Comparison of ENCODE assay signal across 18 cellular contexts in genomic region chr10:71288461-71288860, GRCh38. TPM values are rescaled to one million over a fixed set of nuclear protein-coding genes. Genes with fewer than 3 reads are reported as not detected.
DNase-seq lines count a peak whose midpoint lies in the region; ATAC-seq and TF ChIP-seq lines count a peak whose summit lies in the region.
"Had no signal": no experiment of that assay in that cellular context is flagged by ENCODE, and none has a peak within 500 bp of the region (broad histone marks: within the 10 kb centered on the region; RNA-seq: fewer than 3 reads in every experiment).

No MANE protein-coding gene starts in this region.

- H3K36me3 ChIP-seq in right atrium auricular region (peaks cover 35% of the 10 kb centered on the region), BLaER1 (no peaks in the 10 kb centered on the region), neural progenitor cell (no peaks in the 10 kb centered on the region)

- H3K9me3 ChIP-seq in right atrium auricular region (no peaks in the 10 kb centered on the region), BLaER1 (no peaks in the 10 kb centered on the region), neural progenitor cell (ENCODE audit: low read depth) (no peaks in the 10 kb centered on the region)
- H3K9me3 ChIP-seq: BE2C had no signal

- H3K27ac Mint-ChIP-seq in neural progenitor cell, result peak overlapping the region; percentile 48
- no peak overlapping the region for H3K27ac Mint-ChIP-seq in naive thymus-derived CD8-positive, alpha-beta T cell
- H3K27ac Mint-ChIP-seq: CD4-positive, alpha-beta memory T cell had no signal

- H3K4me2 ChIP-seq in BLaER1 (0 out of 2 replicates have a peak overlapping the region, but pooled peaks have one; percentile 79), neural progenitor cell (no peak overlapping the region)
- H3K4me2 ChIP-seq: GM23338 had no signal

- no peaks in the 10 kb centered on the region for H3F3A ChIP-seq in neural progenitor cell (ENCODE audit: low read depth)

- H3K4me1 ChIP-seq in right atrium auricular region (no peaks in the 10 kb centered on the region), BLaER1 (peaks cover 58% of the 10 kb centered on the region), neural progenitor cell (no peaks in the 10 kb centered on the region)

- no peaks in the 10 kb centered on the region for H3K9me3 Mint-ChIP-seq in neural progenitor cell
- no peaks in the 10 kb centered on the region for H3K9me3 Mint-ChIP-seq in naive thymus-derived CD8-positive, alpha-beta T cell
- H3K9me3 Mint-ChIP-seq: CD4-positive, alpha-beta memory T cell; GM23338; H9 had no signal

- no peaks in the 10 kb centered on the region for H3K36me3 Mint-ChIP-seq in neural progenitor cell
- no peaks in the 10 kb centered on the region for H3K36me3 Mint-ChIP-seq in naive thymus-derived CD8-positive, alpha-beta T cell
- H3K36me3 Mint-ChIP-seq: CD4-positive, alpha-beta memory T cell had no signal

- peaks cover 4% of the 10 kb centered on the region for H3K27me3 Mint-ChIP-seq in neural progenitor cell (ENCODE audit: insufficient read depth, low read depth)
- peaks cover 0 to 2% (median 0%) of the 10 kb centered on the region in 5 donors for H3K27me3 Mint-ChIP-seq in naive thymus-derived CD8-positive, alpha-beta T cell

- POLR2A ChIA-PET in naive thymus-derived CD8-positive, alpha-beta T cell (lab: Charles Lee), result no interaction called here

- H3K4me1 Mint-ChIP-seq in neural progenitor cell, result peaks cover 2% of the 10 kb centered on the region
- H3K4me1 Mint-ChIP-seq in naive thymus-derived CD8-positive, alpha-beta T cell, result peaks cover 0 to 6% (median 3%) of the 10 kb centered on the region in 4 donors
- H3K4me1 Mint-ChIP-seq: CD4-positive, alpha-beta memory T cell; GM23338 had no signal

- H3K79me2 ChIP-seq in neural progenitor cell (ENCODE audit: low read depth), result no peaks in the 10 kb centered on the region

- H3K9ac ChIP-seq in BLaER1 (no peak overlapping the region), neural progenitor cell (no peak overlapping the region)

- intact Hi-C loops in Right ventricle myocardium inferior (cut with DNase I), result loop anchor here (5.0 kb wide), 1 partner anchor 386 kb away; no protein-coding TSS in a partner anchor

- H3K27me3 ChIP-seq in right atrium auricular region, result no peaks in the 10 kb centered on the region
- no peaks in the 10 kb centered on the region for H3K27me3 ChIP-seq in BLaER1
- H3K27me3 ChIP-seq in neural progenitor cell, result no peaks in the 10 kb centered on the region
- H3K27me3 ChIP-seq: BE2C had no signal

- H4K20me1 ChIP-seq in BLaER1, result no peaks in the 10 kb centered on the region
- no peaks in the 10 kb centered on the region for H4K20me1 ChIP-seq in neural progenitor cell (ENCODE audit: low read depth)

- no peak overlapping the region for H2AFZ ChIP-seq in neural progenitor cell (replicated peaks)
- H2AFZ ChIP-seq: GM23338 had no signal

- no peak overlapping the region for H3K4me3 Mint-ChIP-seq in neural progenitor cell
- no peak overlapping the region for H3K4me3 Mint-ChIP-seq in naive thymus-derived CD8-positive, alpha-beta T cell
- H3K4me3 Mint-ChIP-seq: CD4-positive, alpha-beta memory T cell; GM23338; H9 had no signal

- no peak for ATAC-seq in Right ventricle myocardium inferior
- no peak for ATAC-seq in naive thymus-derived CD8-positive, alpha-beta T cell
- ATAC-seq: GM23338, HCT116 had no signal

- H3K4me3 ChIP-seq in right atrium auricular region, result no peak overlapping the region
- H3K4me3 ChIP-seq in BLaER1, result no peak overlapping the region
- H3K4me3 ChIP-seq in neural progenitor cell, result no peak overlapping the region
- H3K4me3 ChIP-seq: GM23338 had no signal

- peak; percentile 45 for DNase-seq in Right ventricle myocardium inferior (ENCODE audit: missing footprints)
- no peak for DNase-seq in right atrium auricular region (ENCODE audit: low spot score)
- no peak for DNase-seq in neural progenitor cell (ENCODE audit: low spot score)
- no peak for DNase-seq in naive thymus-derived CD8-positive, alpha-beta T cell
- DNase-seq in activated CD4-positive, CD25-positive, alpha-beta regulatory T cell treated with anti-CD3 and anti-CD28 coated beads, Interleukin-2, amount 50 U/mL, for 72 hours, result no peak
- DNase-seq: BE2C; C1 segment of cervical spinal cord; Calu3; CD4-positive, alpha-beta memory T cell; COR-L47; DMS53; DMS79 treated with DMSO at 0.1 percent for 48 hours; GF-D8; H9 had no signal

- no peak for TF ChIP-seq CTCF in right atrium auricular region (IDR thresholded peaks at IDR 0.05)
- TF ChIP-seq CTCF in neural progenitor cell (IDR thresholded peaks at IDR 0.05), result no peak

- H3K27ac ChIP-seq in right atrium auricular region (no peak overlapping the region), BLaER1 (no peak overlapping the region; the same call in 1 of the 2 replicates), neural progenitor cell (no peak overlapping the region)
- H3K27ac ChIP-seq: 22Rv1 had no signal

RNA-seq across cellular contexts. Expression of gene SLC29A3, which starts 30.6 kb away (rescaled TPM):
- total RNA-seq in Right ventricle myocardium inferior, result 1.8 TPM
- 1 to 10 TPM; 1.8 to 2.9 TPM for total RNA-seq in right atrium auricular region
- total RNA-seq in neural progenitor cell (ENCODE audit: low replicate concordance), result 2.5 and 9.0 TPM in 2 replicates
- total RNA-seq in naive thymus-derived CD8-positive, alpha-beta T cell, result 10 to 100 TPM in 1 of 2 experiments, 1 to 10 TPM in 1; 8.6 to 10.4 TPM
- 1 to 10 TPM; 3.7 to 8.2 (median 4.6) TPM for polyA plus RNA-seq in naive thymus-derived CD8-positive, alpha-beta T cell
